ENCODE assay signal across 8 cellular contexts in genomic region chr15:41115652-41116115, GRCh38. TPM values are rescaled to one million over a fixed set of nuclear protein-coding genes. Genes with fewer than 3 reads are reported as not detected.
DNase-seq lines count a peak whose midpoint lies in the region; ATAC-seq and TF ChIP-seq lines count a peak whose summit lies in the region.

No MANE protein-coding gene starts in this region.

- ATAC-seq in GM18868 (IDR thresholded peaks at IDR 0.05; ENCODE audit: unreplicated experiment) (peak; percentile 50), HG03108 (IDR thresholded peaks at IDR 0.05; ENCODE audit: unreplicated experiment) (peak; percentile 38)

- peaks cover 20% of the 10 kb centered on the region for H3K36me3 Mint-ChIP-seq in activated T-helper 2 cell treated with anti-CD3 and anti-CD28 coated beads, Interferon-gamma antibody, Interleukin-2, Interleukin-4, amounts not matched to agents 10 μg/mL and 5 μg/mL and 100 μg/mL, durations not matched to agents 14 hours and 24 hours and 36 hours (ENCODE audit: low read depth)

- CTCF ChIA-PET in AG04449 (lab: Yijun Ruan, JAX) = interaction anchor here (1.0 to 2.9 kb wide), 4 partner anchors 12 to 212 kb away, joined by 3 to 9 read pairs (median 6); no protein-coding TSS in a partner anchor

- TF ChIP-seq POLR2A in Peyer's patch (IDR thresholded peaks at IDR 0.05) = no peak

- H3K4me1 ChIP-seq in Peyer's patch (peaks cover 0 to 15% (median 0%) of the 10 kb centered on the region in 4 donors), neutrophil (ENCODE audit: control insufficient read depth in 1 of 2, insufficient read depth in 1 of 2, low read depth in 1 of 2, low read length in 1 of 2) (peaks cover 13 to 17% of the 10 kb centered on the region in 2 experiments)

- H3K27ac Mint-ChIP-seq in activated T-helper 2 cell treated with anti-CD3 and anti-CD28 coated beads, Interferon-gamma antibody, Interleukin-2, Interleukin-4, amounts not matched to agents 10 μg/mL and 5 μg/mL and 100 μg/mL, durations not matched to agents 14 hours and 24 hours and 36 hours = peak overlapping the region; percentile 99

- no peak for TF ChIP-seq CTCF in AG04449 (IDR thresholded peaks at IDR 0.05; ENCODE audit: insufficient read depth, low read length, missing control alignments)
- TF ChIP-seq CTCF in Peyer's patch (IDR thresholded peaks at IDR 0.05) = no peak
- TF ChIP-seq CTCF in fibroblast of villous mesenchyme (IDR thresholded peaks at IDR 0.05; ENCODE audit: insufficient read depth, low read depth, low read length) = no peak
- TF ChIP-seq CTCF in neutrophil (IDR thresholded peaks at IDR 0.05) = no peak

- H3K9me3 ChIP-seq in Peyer's patch (no peaks in the 10 kb centered on the region), neutrophil (no peaks in the 10 kb centered on the region)

- H3K9me3 Mint-ChIP-seq in activated T-helper 2 cell treated with anti-CD3 and anti-CD28 coated beads, Interferon-gamma antibody, Interleukin-2, Interleukin-4, amounts not matched to agents 10 μg/mL and 5 μg/mL and 100 μg/mL, durations not matched to agents 14 hours and 24 hours and 36 hours = no peaks in the 10 kb centered on the region

- H3K27ac ChIP-seq in Peyer's patch (peak overlapping the region; percentile 98 to 100 (median 99)), neutrophil (peak overlapping the region; percentile 98), temporal lobe (ENCODE audit: low read depth, low read length) (peak overlapping the region; percentile 73)

- H3K27me3 Mint-ChIP-seq in activated T-helper 2 cell treated with anti-CD3 and anti-CD28 coated beads, Interferon-gamma antibody, Interleukin-2, Interleukin-4, amounts not matched to agents 10 μg/mL and 5 μg/mL and 100 μg/mL, durations not matched to agents 14 hours and 24 hours and 36 hours (ENCODE audit: low read depth) = no peaks in the 10 kb centered on the region

- peaks cover 0 to 7% (median 0%) of the 10 kb centered on the region in 3 donors for H3K36me3 ChIP-seq in Peyer's patch
- H3K36me3 ChIP-seq in neutrophil = no peaks in the 10 kb centered on the region

- H3K27me3 ChIP-seq in Peyer's patch (no peaks in the 10 kb centered on the region), neutrophil (no peaks in the 10 kb centered on the region)

- peaks cover 8% of the 10 kb centered on the region for H3K4me1 Mint-ChIP-seq in activated T-helper 2 cell treated with anti-CD3 and anti-CD28 coated beads, Interferon-gamma antibody, Interleukin-2, Interleukin-4, amounts not matched to agents 10 μg/mL and 5 μg/mL and 100 μg/mL, durations not matched to agents 14 hours and 24 hours and 36 hours (ENCODE audit: low read depth)

- intact Hi-C loops in activated T-helper 2 cell treated with anti-CD3 and anti-CD28 coated beads, Interferon-gamma antibody, Interleukin-2, Interleukin-4, amounts not matched to agents 10 μg/mL and 5 μg/mL and 100 μg/mL, durations not matched to agents 14 hours and 24 hours and 36 hours (cut with micrococcal nuclease) = loop anchor here (1.0 to 10.0 kb wide), 4 partner anchors 35 to 211 kb away; partner anchors contain the start of gene CHP1

- POLR2A ChIA-PET in AG04449 (lab: Yijun Ruan, JAX) = interaction anchor here (0.7 to 1.5 kb wide), 5 partner anchors 11 to 221 kb away, joined by 3 to 7 read pairs (median 3); partner anchors contain the start of gene VPS18

- H3K4me3 ChIP-seq in AG04449 (ENCODE audit: low read depth, low read length) (peak overlapping the region; percentile 95), Peyer's patch (peak overlapping the region; percentile 73 to 99 (median 91)), fibroblast of villous mesenchyme (ENCODE audit: low read depth, low read length) (peak overlapping the region; percentile 98), neutrophil (ENCODE audit: low read depth in 1 of 2, low read length in 1 of 2) (peak overlapping the region; percentile 71 to 83)

- DNase-seq in AG04449 (ENCODE audit: low read depth, low spot score) (no peak), Peyer's patch (peak; percentile 73 to 87 (median 86)), fibroblast of villous mesenchyme (ENCODE audit: low read depth) (peak; percentile 60)
- DNase-seq in activated T-helper 2 cell treated with anti-CD3 and anti-CD28 coated beads, Interferon-gamma antibody, Interleukin-2, Interleukin-4, amounts not matched to agents 10 μg/mL and 5 μg/mL and 100 μg/mL, durations not matched to agents 14 hours and 24 hours and 36 hours (ENCODE audit: low spot score) = peak; percentile 60

- peak overlapping the region; percentile 97 for H3K4me3 Mint-ChIP-seq in activated T-helper 2 cell treated with anti-CD3 and anti-CD28 coated beads, Interferon-gamma antibody, Interleukin-2, Interleukin-4, amounts not matched to agents 10 μg/mL and 5 μg/mL and 100 μg/mL, durations not matched to agents 14 hours and 24 hours and 36 hours (ENCODE audit: low read depth)

RNA-seq across cellular contexts. Expression of gene INO80, which starts 0.4 kb away (rescaled TPM):
- total RNA-seq in Peyer's patch (100 to 1,000 TPM in 1 of 4 donors, 10 to 100 TPM in 3; 17.5 to 111 (median 40.1) TPM), fibroblast of villous mesenchyme (21.6 and 29.8 TPM in 2 replicates), temporal lobe (30.0 TPM)
- 33.2 and 35.2 TPM in 2 replicates for total RNA-seq in activated T-helper 2 cell treated with anti-CD3 and anti-CD28 coated beads, Interferon-gamma antibody, Interleukin-2, Interleukin-4, amounts not matched to agents 10 μg/mL and 5 μg/mL and 100 μg/mL, durations not matched to agents 14 hours and 24 hours and 36 hours
